Comparison of ENCODE assay signal across 7 cellular contexts in the genomic region with DNA sequence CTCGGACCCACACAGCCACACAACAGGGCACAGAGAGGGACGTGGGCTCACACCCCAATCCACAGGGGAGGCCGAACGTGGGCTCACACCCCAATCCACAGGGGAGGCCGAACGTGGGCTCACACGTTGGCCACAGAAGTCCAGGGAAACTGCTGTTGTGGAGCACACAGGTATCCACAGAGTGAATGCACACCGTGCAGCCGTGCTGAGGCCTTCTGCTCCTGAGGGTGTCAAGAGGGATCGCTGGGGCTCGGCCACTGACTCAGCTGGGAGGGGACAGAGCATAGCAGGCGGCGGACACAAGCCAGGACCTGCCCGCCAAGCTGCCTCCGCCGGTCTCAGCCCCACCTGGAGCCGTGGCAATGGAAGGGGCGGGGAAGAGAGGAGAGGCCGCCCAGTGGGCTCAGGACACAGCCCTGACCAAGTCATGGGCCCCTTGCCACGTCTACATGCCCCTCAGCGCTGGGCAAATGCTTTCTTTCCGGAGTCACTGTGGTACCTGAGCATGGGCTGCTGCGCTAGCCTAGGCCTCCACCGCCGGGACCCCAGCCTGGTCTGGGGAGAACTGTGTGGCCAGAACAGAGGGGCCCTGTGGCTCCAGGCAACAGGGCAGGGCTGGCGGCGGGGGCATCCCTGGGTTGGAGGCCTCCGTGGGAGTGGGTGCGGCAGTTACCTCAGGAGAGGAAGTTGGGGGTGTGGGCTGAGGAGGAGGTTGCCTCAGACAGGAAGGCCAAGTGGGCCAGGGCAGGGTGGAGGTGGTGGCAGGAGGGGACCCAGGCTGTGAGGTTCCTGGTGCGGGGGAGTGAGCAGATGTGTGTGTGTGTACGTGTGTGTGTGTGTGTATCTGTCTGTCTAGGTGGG. TPM values are rescaled to one million over a fixed set of nuclear protein-coding genes. Genes with fewer than 3 reads are reported as not detected.
DNase-seq lines count a peak whose midpoint lies in the region; ATAC-seq and TF ChIP-seq lines count a peak whose summit lies in the region.

No MANE protein-coding gene starts in this region.

- POLR2A ChIA-PET in activated CD8-positive, alpha-beta T cell treated with anti-CD3 and anti-CD28 coated beads for 36 hours (lab: Charles Lee) = interaction anchor here (0.7 to 6.1 kb wide), 9 partner anchors 10 to 178 kb away, joined by 3 to 61 read pairs (median 5); no protein-coding TSS in a partner anchor

- CTCF ChIA-PET in activated CD8-positive, alpha-beta T cell treated with anti-CD3 and anti-CD28 coated beads for 36 hours (lab: Charles Lee) = interaction anchor here (0.6 to 8.1 kb wide), 14 partner anchors 9 to 61 kb away, joined by 3 to 91 read pairs (median 6); partner anchors contain the start of gene MAP3K6

- 8 to 43% (median 25%) methylated on average over 22 to 31 of the region's 31 CpGs for WGBS in spleen, 5 donors

- ATAC-seq in GM21381 (IDR thresholded peaks at IDR 0.05; ENCODE audit: unreplicated experiment) (peak; percentile 39), esophagus mucosa (peak; percentile 81)
- peak; percentile 48 for ATAC-seq in activated CD8-positive, alpha-beta T cell treated with anti-CD3 and anti-CD28 coated beads for 36 hours

- no peaks in the 10 kb centered on the region for H3K9me3 ChIP-seq in spleen

- H3K27me3 Mint-ChIP-seq in activated CD8-positive, alpha-beta T cell treated with anti-CD3 and anti-CD28 coated beads for 36 hours = no peaks in the 10 kb centered on the region
- no peaks in the 10 kb centered on the region for H3K27me3 Mint-ChIP-seq in osteocyte (ENCODE audit: unreplicated experiment)

- H3K36me3 Mint-ChIP-seq in activated CD8-positive, alpha-beta T cell treated with anti-CD3 and anti-CD28 coated beads for 36 hours (ENCODE audit: low read depth) = peaks cover 24% of the 10 kb centered on the region
- peaks cover 2% of the 10 kb centered on the region for H3K36me3 Mint-ChIP-seq in osteocyte (ENCODE audit: unreplicated experiment)

- H3K4me3 Mint-ChIP-seq in activated CD8-positive, alpha-beta T cell treated with anti-CD3 and anti-CD28 coated beads for 36 hours = peak overlapping the region; percentile 84
- no peak overlapping the region for H3K4me3 Mint-ChIP-seq in osteocyte (ENCODE audit: unreplicated experiment)

- intact Hi-C loops in activated CD8-positive, alpha-beta T cell treated with anti-CD3 and anti-CD28 coated beads for 36 hours (cut with micrococcal nuclease) = loop anchor here (10.0 kb wide), 1 partner anchor 52 kb away; the partner anchor contains the start of gene GPR3
- intact Hi-C loops in spleen (cut with DNase I; ENCODE audit: low total_unique reads) = no loop called here

- H3K27ac ChIP-seq in spleen = peak overlapping the region; percentile 88 to 98 (median 94)

- H3K36me3 ChIP-seq in spleen = peaks cover 0 to 40% (median 25%) of the 10 kb centered on the region in 6 donors

- peaks cover 44% of the 10 kb centered on the region for H3K4me1 Mint-ChIP-seq in activated CD8-positive, alpha-beta T cell treated with anti-CD3 and anti-CD28 coated beads for 36 hours (ENCODE audit: low read depth)
- H3K4me1 Mint-ChIP-seq in osteocyte (ENCODE audit: unreplicated experiment) = peaks cover 37% of the 10 kb centered on the region

- H3K27me3 ChIP-seq in spleen (replicated peaks in 1 of 7) = no peaks in the 10 kb centered on the region

- TF ChIP-seq CTCF in activated CD8-positive, alpha-beta T cell treated with anti-CD3 and anti-CD28 coated beads for 36 hours (IDR thresholded peaks at IDR 0.05) = no peak
- TF ChIP-seq CTCF in spleen (IDR thresholded peaks at IDR 0.05 in 8 of 11, conservative IDR thresholded peaks at IDR 0.05 in 3 of 11) (no peak), osteocyte (IDR thresholded peaks at IDR 0.05) (no peak), foreskin fibroblast (IDR thresholded peaks at IDR 0.05; ENCODE audit: low read depth, low read length) (no peak)

- H3K9me3 Mint-ChIP-seq in activated CD8-positive, alpha-beta T cell treated with anti-CD3 and anti-CD28 coated beads for 36 hours = no peaks in the 10 kb centered on the region
- no peaks in the 10 kb centered on the region for H3K9me3 Mint-ChIP-seq in osteocyte (ENCODE audit: unreplicated experiment)

- no peak for TF ChIP-seq POLR2A in spleen (IDR thresholded peaks at IDR 0.05)

- peak overlapping the region; percentile 89 for H3K27ac Mint-ChIP-seq in activated CD8-positive, alpha-beta T cell treated with anti-CD3 and anti-CD28 coated beads for 36 hours
- H3K27ac Mint-ChIP-seq in osteocyte (ENCODE audit: unreplicated experiment) = no peak overlapping the region

- peaks cover 7 to 94% (median 46%) of the 10 kb centered on the region in 6 donors for H3K4me1 ChIP-seq in spleen

- DNase-seq in NCI-H510A (lab: John Stamatoyannopoulos, UW) = peak; percentile 78
- peak; percentile 79 for DNase-seq in activated CD8-positive, alpha-beta T cell treated with anti-CD3 and anti-CD28 coated beads for 36 hours
- peak; percentile 97 for DNase-seq in spleen
- DNase-seq in osteocyte (ENCODE audit: extremely low spot score, unreplicated experiment) = no peak
- no peak for DNase-seq in foreskin fibroblast

- H3K4me3 ChIP-seq in spleen = peak overlapping the region; percentile 39 to 87 (median 59)
- H3K4me3 ChIP-seq in foreskin fibroblast (ENCODE audit: low read depth in 1 of 2, low read length in 2 of 2) = no peak overlapping the region

RNA-seq across cellular contexts. Expression of gene SYTL1, which starts 1.2 kb away (rescaled TPM):
- total RNA-seq in activated CD8-positive, alpha-beta T cell treated with anti-CD3 and anti-CD28 coated beads for 36 hours = 10 to 100 TPM; 77.7 to 80.6 TPM
- total RNA-seq in esophagus mucosa = 113 TPM
- 10 to 100 TPM; 54.9 to 97.0 (median 63.2) TPM for total RNA-seq in spleen
- 100 to 1,000 TPM; 111 to 208 (median 159) TPM for polyA plus RNA-seq in spleen
- 0.46 and 0.97 TPM in 2 replicates for total RNA-seq in osteocyte

RNA-seq across cellular contexts. Expression of gene TMEM222, which starts 21.0 kb away (rescaled TPM):
- total RNA-seq in activated CD8-positive, alpha-beta T cell treated with anti-CD3 and anti-CD28 coated beads for 36 hours = 10 to 100 TPM; 22.0 to 25.4 TPM
- total RNA-seq in esophagus mucosa = 38.6 TPM
- total RNA-seq in spleen = 10 to 100 TPM; 25.4 to 33.2 (median 31.6) TPM
- polyA plus RNA-seq in spleen = 10 to 100 TPM; 31.4 to 38.9 (median 34.1) TPM
- total RNA-seq in osteocyte = 46.5 and 47.1 TPM in 2 replicates

RNA-seq across cellular contexts. Expression of gene MAP3K6, which starts 23.8 kb away (rescaled TPM):
- 1 to 10 TPM; 8.3 to 9.5 TPM for total RNA-seq in activated CD8-positive, alpha-beta T cell treated with anti-CD3 and anti-CD28 coated beads for 36 hours
- total RNA-seq in esophagus mucosa (76.3 TPM), spleen (10 to 100 TPM; 20.4 to 55.0 (median 38.0) TPM), osteocyte (43.0 and 48.2 TPM in 2 replicates)
- polyA plus RNA-seq in spleen = 10 to 100 TPM; 20.3 to 31.7 (median 29.6) TPM

RNA-seq across cellular contexts. Expression of gene FCN3, which starts 31.6 kb away (rescaled TPM):
- total RNA-seq in activated CD8-positive, alpha-beta T cell treated with anti-CD3 and anti-CD28 coated beads for 36 hours = not detected
- total RNA-seq in esophagus mucosa (2.4 TPM), spleen (10 to 100 TPM in 3 of 7 donors, 1 to 10 TPM in 4; 4.4 to 21.7 (median 7.7) TPM), osteocyte (not detected in 2 replicates)
- polyA plus RNA-seq in spleen = 10 to 100 TPM in 2 of 3 donors, 1 to 10 TPM in 1; 3.7 to 14.4 (median 11.7) TPM

RNA-seq across cellular contexts. Expression of gene CD164L2, which starts 40.1 kb away (rescaled TPM):
- not detected for total RNA-seq in activated CD8-positive, alpha-beta T cell treated with anti-CD3 and anti-CD28 coated beads for 36 hours
- total RNA-seq in esophagus mucosa (12.2 TPM), spleen (not detected), osteocyte (not detected in 2 replicates)
- polyA plus RNA-seq in spleen = under 1 TPM in 1 of 3 donors, not detected in 2; 0.06 TPM

Comparison
In these comparisons a context has a peak if more than half of its experiments do, and no peak if none do; other contexts are left out.
1. DNase-seq: peak in NCI-H510A (single experiment), activated CD8-positive, alpha-beta T cell treated with anti-CD3 and anti-CD28 coated beads for 36 hours (single experiment) and spleen (single experiment); none in osteocyte (single experiment) and foreskin fibroblast (0 of 2).
2. H3K4me3 ChIP-seq: peak in spleen (8 of 8); none in foreskin fibroblast (0 of 2).
3. RNA of gene SYTL1, which starts 1.2 kb away (total RNA-seq): 113 TPM in esophagus mucosa (single experiment), 77.7 to 80.6 TPM in activated CD8-positive, alpha-beta T cell treated with anti-CD3 and anti-CD28 coated beads for 36 hours and 54.9 to 97.0 TPM in spleen; 0.46 to 0.97 TPM in osteocyte; every median in the first group is over 10 times any median in the second.
4. Peak in every context shown above with its lines, with median percentiles within 50 percentile points of each other: ATAC-seq.